8 cellular contexts compared by ENCODE assay signal in the genomic region with DNA sequence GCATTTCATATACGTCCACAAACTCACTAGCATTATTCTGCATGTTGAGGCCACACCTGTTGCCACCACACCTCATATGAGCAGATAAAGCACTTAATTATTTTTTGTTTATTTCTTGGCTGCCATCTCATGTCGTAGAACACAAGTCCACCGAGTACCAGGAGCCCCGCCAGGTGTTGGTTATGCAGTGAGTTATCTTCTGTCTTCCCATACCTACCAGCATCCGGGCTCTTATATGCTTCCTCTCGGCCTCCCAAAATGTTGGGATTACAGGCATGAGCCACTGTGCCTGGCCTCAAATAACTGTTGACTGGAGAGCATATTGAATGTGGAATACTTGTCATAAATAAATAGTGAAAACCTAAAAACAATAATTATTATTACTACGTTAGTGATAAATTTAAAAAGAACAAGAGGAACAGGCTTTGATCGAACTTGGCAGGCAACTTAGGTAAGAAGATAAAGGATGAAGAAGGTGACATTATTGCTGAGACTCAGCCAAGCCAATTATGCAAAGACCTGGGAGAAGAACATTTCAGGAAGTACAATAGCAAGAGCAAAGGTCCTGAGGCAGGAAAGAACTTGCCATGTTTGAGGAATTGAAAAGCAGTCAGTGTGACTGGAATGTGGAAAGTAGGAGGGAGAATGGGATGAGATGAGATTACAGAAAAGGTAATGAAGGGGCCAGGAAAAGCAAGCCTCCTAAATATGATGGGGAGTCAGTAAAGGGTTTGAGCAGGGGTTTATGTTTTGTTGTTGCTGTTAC.
"Had no signal": no experiment of that assay in that cellular context is flagged by ENCODE, and none has a peak within 500 bp of the region (broad histone marks: within the 10 kb centered on the region; RNA-seq: fewer than 3 reads in every experiment).

No MANE protein-coding gene starts in this region.

- H3K4me3 ChIP-seq: GM23338, HAP-1, K562 had no signal

- H3K27ac Mint-ChIP-seq: GM23338 had no signal

- H3K36me3 ChIP-seq: HAP-1 had no signal

- DNase-seq: H7, IMR-90, KG1 had no signal

- H3K4me3 Mint-ChIP-seq: GM23338 had no signal

- ATAC-seq: GM23338, HCT116, K562 had no signal

- H3K4me1 ChIP-seq: HAP-1 had no signal

- H3K9me3 ChIP-seq: HAP-1 had no signal

- H3K9me3 Mint-ChIP-seq: GM23338 had no signal

- H3K27ac ChIP-seq: HL-60 had no signal

- H3K4me2 ChIP-seq: GM23338 had no signal

- H2AFZ ChIP-seq: GM23338 had no signal

- H3K4me1 Mint-ChIP-seq: GM23338 had no signal
